Comparison of ENCODE assay signal across 10 cellular contexts in genomic region chr9:125141751-125142150, GRCh38. TPM values are rescaled to one million over a fixed set of nuclear protein-coding genes. Genes with fewer than 3 reads are reported as not detected.
DNase-seq lines count a peak whose midpoint lies in the region; ATAC-seq and TF ChIP-seq lines count a peak whose summit lies in the region.
"Had no signal": no experiment of that assay in that cellular context is flagged by ENCODE, and none has a peak within 500 bp of the region (broad histone marks: within the 10 kb centered on the region; RNA-seq: fewer than 3 reads in every experiment).

No MANE protein-coding gene starts in this region.

- no peaks in the 10 kb centered on the region for H3K27me3 ChIP-seq in CD4-positive, alpha-beta T cell (ENCODE audit: control insufficient read depth, insufficient read depth, low read length)
- no peaks in the 10 kb centered on the region for H3K27me3 ChIP-seq in HAP-1 (ENCODE audit: low read depth)
- H3K27me3 ChIP-seq in naive thymus-derived CD4-positive, alpha-beta T cell (ENCODE audit: control insufficient read depth in 2 of 2, insufficient read depth in 2 of 2, low read length in 2 of 2) = no peaks in the 10 kb centered on the region

- H3K4me3 ChIP-seq in HAP-1 = peak overlapping the region; percentile 46
- H3K4me3 ChIP-seq in naive thymus-derived CD4-positive, alpha-beta T cell (ENCODE audit: low read length) = peak overlapping the region; percentile 73

- no peaks in the 10 kb centered on the region for H3K9me3 ChIP-seq in CD4-positive, alpha-beta T cell (ENCODE audit: control insufficient read depth, low read length)
- H3K9me3 ChIP-seq in HAP-1 = no peaks in the 10 kb centered on the region
- H3K9me3 ChIP-seq in naive thymus-derived CD4-positive, alpha-beta T cell (ENCODE audit: control insufficient read depth in 2 of 3, low read length in 3 of 3) = no peaks in the 10 kb centered on the region

- ATAC-seq in CD4-positive, alpha-beta T cell (ENCODE audit: poor library complexity) = no peak
- no peak for ATAC-seq in naive thymus-derived CD4-positive, alpha-beta T cell
- ATAC-seq: esophagus mucosa had no signal

- no peak overlapping the region for H3K27ac ChIP-seq in CD4-positive, alpha-beta T cell (ENCODE audit: low read depth, low read length)
- no peak overlapping the region for H3K27ac ChIP-seq in naive thymus-derived CD4-positive, alpha-beta T cell (ENCODE audit: low read depth, low read length)

- CTCF ChIA-PET in CD4-positive, alpha-beta T cell (lab: Charles Lee) = no interaction called here
- CTCF ChIA-PET in naive thymus-derived CD4-positive, alpha-beta T cell (lab: Charles Lee) = interaction anchor here (2.5 to 4.4 kb wide), 2 partner anchors 15 to 19 kb away, joined by 9 to 25 read pairs; no protein-coding TSS in a partner anchor

- peak overlapping the region; percentile 93 for H3K4me3 Mint-ChIP-seq in CD4-positive, alpha-beta T cell
- peak overlapping the region; percentile 96 for H3K4me3 Mint-ChIP-seq in activated T-helper 1 cell treated with anti-CD3 and anti-CD28 coated beads, Interleukin-12 subunit alpha, Interleukin-12 subunit beta, Interleukin-2, Interleukin-4 antibody, amounts not matched to agents 30 ng/mL and 10 ng/mL and 1 ng/mL, durations not matched to agents 14 hours and 24 hours and 36 hours
- peak overlapping the region; percentile 90 to 99 (median 97) for H3K4me3 Mint-ChIP-seq in naive thymus-derived CD4-positive, alpha-beta T cell

- POLR2A ChIA-PET in CD4-positive, alpha-beta T cell (lab: Charles Lee) = interaction anchor here (0.6 to 2.1 kb wide), 4 partner anchors 14 to 200 kb away, joined by 3 to 9 read pairs (median 3); partner anchors contain the start of gene GOLGA1
- POLR2A ChIA-PET in naive thymus-derived CD4-positive, alpha-beta T cell (lab: Charles Lee) = interaction anchor here (0.9 to 5.0 kb wide), 7 partner anchors 8 to 99 kb away, joined by 3 to 39 read pairs (median 4); partner anchors contain the start of gene HSPA5

- intact Hi-C loops in CD4-positive, alpha-beta T cell (cut with DNase I, micrococcal nuclease) = loop anchor here (2.0 to 10.0 kb wide), 3 partner anchors 107 to 371 kb away; partner anchors contain the start of genes ARPC5L (in 1 of the 2), NR6A1 (in 1 of the 2) and RPL35 (in 1 of the 2)
- intact Hi-C loops in activated T-helper 1 cell treated with anti-CD3 and anti-CD28 coated beads, Interleukin-12 subunit alpha, Interleukin-12 subunit beta, Interleukin-2, Interleukin-4 antibody, amounts not matched to agents 30 ng/mL and 10 ng/mL and 1 ng/mL, durations not matched to agents 14 hours and 24 hours and 36 hours (cut with micrococcal nuclease) = loop anchor here (2.0 to 5.0 kb wide), 4 partner anchors 99 to 606 kb away; partner anchors contain the start of genes HSPA5, PBX3 and WDR38
- intact Hi-C loops in naive thymus-derived CD4-positive, alpha-beta T cell (cut with micrococcal nuclease) = loop anchor here (2.0 to 5.0 kb wide), 7 partner anchors 53 to 289 kb away; partner anchors contain the start of genes ARPC5L (in 1 of the 2), HSPA5 (in 1 of the 2) and WDR38 (in 1 of the 2)

- TF ChIP-seq CTCF in CD4-positive, alpha-beta T cell (IDR thresholded peaks at IDR 0.05) = no peak

- H3K4me1 ChIP-seq in HAP-1 = peaks cover 11% of the 10 kb centered on the region
- peaks cover 0 to 17% of the 10 kb centered on the region in 2 donors for H3K4me1 ChIP-seq in naive thymus-derived CD4-positive, alpha-beta T cell (ENCODE audit: control insufficient read depth in 2 of 2, insufficient read depth in 2 of 2, low read length in 2 of 2)

- H3K4me1 Mint-ChIP-seq in CD4-positive, alpha-beta T cell (ENCODE audit: low read depth) = peaks cover 43% of the 10 kb centered on the region
- peaks cover 44% of the 10 kb centered on the region for H3K4me1 Mint-ChIP-seq in activated T-helper 1 cell treated with anti-CD3 and anti-CD28 coated beads, Interleukin-12 subunit alpha, Interleukin-12 subunit beta, Interleukin-2, Interleukin-4 antibody, amounts not matched to agents 30 ng/mL and 10 ng/mL and 1 ng/mL, durations not matched to agents 14 hours and 24 hours and 36 hours (ENCODE audit: low read depth)
- H3K4me1 Mint-ChIP-seq in naive thymus-derived CD4-positive, alpha-beta T cell = peaks cover 21 to 52% (median 44%) of the 10 kb centered on the region in 7 donors

- no peaks in the 10 kb centered on the region for H3K9me3 Mint-ChIP-seq in CD4-positive, alpha-beta T cell
- H3K9me3 Mint-ChIP-seq in activated T-helper 1 cell treated with anti-CD3 and anti-CD28 coated beads, Interleukin-12 subunit alpha, Interleukin-12 subunit beta, Interleukin-2, Interleukin-4 antibody, amounts not matched to agents 30 ng/mL and 10 ng/mL and 1 ng/mL, durations not matched to agents 14 hours and 24 hours and 36 hours = no peaks in the 10 kb centered on the region
- no peaks in the 10 kb centered on the region for H3K9me3 Mint-ChIP-seq in naive thymus-derived CD4-positive, alpha-beta T cell

- H3K36me3 Mint-ChIP-seq in CD4-positive, alpha-beta T cell (ENCODE audit: low read depth) = peaks cover 19% of the 10 kb centered on the region
- H3K36me3 Mint-ChIP-seq in activated T-helper 1 cell treated with anti-CD3 and anti-CD28 coated beads, Interleukin-12 subunit alpha, Interleukin-12 subunit beta, Interleukin-2, Interleukin-4 antibody, amounts not matched to agents 30 ng/mL and 10 ng/mL and 1 ng/mL, durations not matched to agents 14 hours and 24 hours and 36 hours (ENCODE audit: low read depth) = peaks cover 11% of the 10 kb centered on the region
- H3K36me3 Mint-ChIP-seq in naive thymus-derived CD4-positive, alpha-beta T cell = peaks cover 4 to 20% (median 11%) of the 10 kb centered on the region in 5 donors

- in situ Hi-C loops in HAP-1 (cut with MboI; ENCODE audit: low sequenced_read_pairs) = loop anchor here (5.0 kb wide), 1 partner anchor 369 kb away; the partner anchor contains the start of gene NR6A1

- DNase-seq in CD4-positive, alpha-beta T cell = no peak
- DNase-seq in HAP-1 (ENCODE audit: low spot score in 2 of 2) (no peak), retina (no peak), superior temporal gyrus (ENCODE audit: extremely low spot score) (no peak), cerebellar nuclear complex (lab: John Stamatoyannopoulos, UW) (no peak)
- DNase-seq in activated T-helper 1 cell treated with anti-CD3 and anti-CD28 coated beads, Interleukin-12 subunit alpha, Interleukin-12 subunit beta, Interleukin-2, Interleukin-4 antibody, amounts not matched to agents 30 ng/mL and 10 ng/mL and 1 ng/mL, durations not matched to agents 14 hours and 24 hours and 36 hours (ENCODE audit: low spot score) = no peak
- no peak for DNase-seq in naive thymus-derived CD4-positive, alpha-beta T cell
- DNase-seq: mesenchymal stem cell, NCI-H187 treated with DMSO at 0.1 percent for 48 hours had no signal

- peaks cover 19% of the 10 kb centered on the region; the same call in 1 of the 2 replicates for H3K36me3 ChIP-seq in HAP-1 (replicated peaks)
- H3K36me3 ChIP-seq in naive thymus-derived CD4-positive, alpha-beta T cell (ENCODE audit: control insufficient read depth in 2 of 3, insufficient read depth in 3 of 3, low read length in 3 of 3) = no peaks in the 10 kb centered on the region

- H3K27ac Mint-ChIP-seq in CD4-positive, alpha-beta T cell = peak overlapping the region; percentile 74
- H3K27ac Mint-ChIP-seq in activated T-helper 1 cell treated with anti-CD3 and anti-CD28 coated beads, Interleukin-12 subunit alpha, Interleukin-12 subunit beta, Interleukin-2, Interleukin-4 antibody, amounts not matched to agents 30 ng/mL and 10 ng/mL and 1 ng/mL, durations not matched to agents 14 hours and 24 hours and 36 hours = no peak overlapping the region
- peak overlapping the region in 6 of 9 donors; percentile 68 to 92 (median 82) for H3K27ac Mint-ChIP-seq in naive thymus-derived CD4-positive, alpha-beta T cell

- H3K27me3 Mint-ChIP-seq in CD4-positive, alpha-beta T cell = no peaks in the 10 kb centered on the region
- H3K27me3 Mint-ChIP-seq in activated T-helper 1 cell treated with anti-CD3 and anti-CD28 coated beads, Interleukin-12 subunit alpha, Interleukin-12 subunit beta, Interleukin-2, Interleukin-4 antibody, amounts not matched to agents 30 ng/mL and 10 ng/mL and 1 ng/mL, durations not matched to agents 14 hours and 24 hours and 36 hours (ENCODE audit: insufficient read depth) = no peaks in the 10 kb centered on the region
- no peaks in the 10 kb centered on the region for H3K27me3 Mint-ChIP-seq in naive thymus-derived CD4-positive, alpha-beta T cell

RNA-seq across cellular contexts. Expression of gene SCAI, which starts 1.6 kb away (rescaled TPM):
- total RNA-seq in CD4-positive, alpha-beta T cell = 10 to 100 TPM; 11.6 to 13.4 TPM
- 10.0 and 11.7 TPM in 2 replicates for total RNA-seq in activated T-helper 1 cell treated with anti-CD3 and anti-CD28 coated beads, Interleukin-12 subunit alpha, Interleukin-12 subunit beta, Interleukin-2, Interleukin-4 antibody, amounts not matched to agents 30 ng/mL and 10 ng/mL and 1 ng/mL, durations not matched to agents 14 hours and 24 hours and 36 hours
- total RNA-seq in naive thymus-derived CD4-positive, alpha-beta T cell = 10 to 100 TPM; 12.8 to 23.9 (median 16.6) TPM
- polyA plus RNA-seq in naive thymus-derived CD4-positive, alpha-beta T cell = 1 to 10 TPM; 2.7 to 5.4 TPM

RNA-seq across cellular contexts. Expression of gene PPP6C, which starts 47.9 kb away (rescaled TPM):
- total RNA-seq in CD4-positive, alpha-beta T cell = 10 to 100 TPM; 32.9 to 35.3 TPM
- 47.2 and 50.8 TPM in 2 replicates for total RNA-seq in activated T-helper 1 cell treated with anti-CD3 and anti-CD28 coated beads, Interleukin-12 subunit alpha, Interleukin-12 subunit beta, Interleukin-2, Interleukin-4 antibody, amounts not matched to agents 30 ng/mL and 10 ng/mL and 1 ng/mL, durations not matched to agents 14 hours and 24 hours and 36 hours
- total RNA-seq in naive thymus-derived CD4-positive, alpha-beta T cell = 10 to 100 TPM; 32.9 to 54.2 (median 49.5) TPM
- 10 to 100 TPM; 54.3 to 56.5 TPM for polyA plus RNA-seq in naive thymus-derived CD4-positive, alpha-beta T cell

RNA-seq across cellular contexts. Expression of gene RABEPK, which starts 58.6 kb away (rescaled TPM):
- total RNA-seq in CD4-positive, alpha-beta T cell = 1 to 10 TPM; 6.8 to 8.3 TPM
- 32.8 and 33.1 TPM in 2 replicates for total RNA-seq in activated T-helper 1 cell treated with anti-CD3 and anti-CD28 coated beads, Interleukin-12 subunit alpha, Interleukin-12 subunit beta, Interleukin-2, Interleukin-4 antibody, amounts not matched to agents 30 ng/mL and 10 ng/mL and 1 ng/mL, durations not matched to agents 14 hours and 24 hours and 36 hours
- 10 to 100 TPM; 10.7 to 19.5 (median 15.1) TPM for total RNA-seq in naive thymus-derived CD4-positive, alpha-beta T cell
- 10 to 100 TPM; 31.1 to 52.5 TPM for polyA plus RNA-seq in naive thymus-derived CD4-positive, alpha-beta T cell
